ENCODE assay signal across 18 cellular contexts in the genomic region with DNA sequence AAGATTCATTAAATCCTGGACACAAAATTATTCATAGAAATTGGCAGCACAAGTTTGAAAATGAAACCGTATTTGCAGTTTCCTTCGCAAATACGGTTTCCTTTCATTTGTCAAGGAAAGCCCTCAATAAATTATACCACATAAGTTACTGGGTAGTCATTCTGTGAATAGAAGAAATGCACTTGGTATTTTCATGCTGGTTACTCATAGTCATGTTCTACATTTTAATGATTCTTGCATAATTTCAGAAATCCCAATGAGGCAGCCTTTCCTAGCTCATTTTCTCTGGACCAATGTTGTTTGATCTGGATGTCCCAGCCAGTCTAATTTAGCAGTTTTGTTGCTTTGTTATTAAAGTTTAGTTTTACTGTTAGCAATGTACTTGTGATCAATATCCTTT. TPM values are rescaled to one million over a fixed set of nuclear protein-coding genes. Genes with fewer than 3 reads are reported as not detected.
DNase-seq lines count a peak whose midpoint lies in the region; TF ChIP-seq lines count a peak whose summit lies in the region.
"Had no signal": no experiment of that assay in that cellular context is flagged by ENCODE, and none has a peak within 500 bp of the region (broad histone marks: within the 10 kb centered on the region; RNA-seq: fewer than 3 reads in every experiment).

No MANE protein-coding gene starts in this region.

- H4K20me1 ChIP-seq in OCI-LY7 (ENCODE audit: insufficient read depth, low read length): no peaks in the 10 kb centered on the region

- no peaks in the 10 kb centered on the region for H3K27me3 ChIP-seq in Caco-2 (replicated peaks; ENCODE audit: control insufficient read depth, insufficient read depth, low read length)
- H3K27me3 ChIP-seq: sigmoid colon, stomach had no signal

- H3K4me3 ChIP-seq in AG10803 (ENCODE audit: low read length) (peak overlapping the region; percentile 17; the same call in 1 of the 2 replicates), choroid plexus epithelial cell (ENCODE audit: low read depth, low read length) (no peak overlapping the region), OCI-LY7 (ENCODE audit: low read depth, low read length, poor library complexity, severe bottlenecking) (no peak overlapping the region), Caco-2 (ENCODE audit: low read depth, low read length) (no peak overlapping the region)
- H3K4me3 ChIP-seq: lower lobe of right lung, sigmoid colon, stomach had no signal

- H3K27ac Mint-ChIP-seq in HFFc6 (no peak overlapping the region), Caco-2 (ENCODE audit: unreplicated experiment) (no peak overlapping the region)
- H3K27ac Mint-ChIP-seq: B cell had no signal

- H3K9me3 ChIP-seq in OCI-LY7 (ENCODE audit: low read length): no peaks in the 10 kb centered on the region
- no peaks in the 10 kb centered on the region for H3K9me3 ChIP-seq in Caco-2
- H3K9me3 ChIP-seq: lower lobe of right lung, sigmoid colon, stomach had no signal

- H3K9me3 Mint-ChIP-seq in HFFc6: no peaks in the 10 kb centered on the region
- no peaks in the 10 kb centered on the region for H3K9me3 Mint-ChIP-seq in Caco-2 (ENCODE audit: unreplicated experiment)

- no peak overlapping the region for H3K27ac ChIP-seq in OCI-LY7 (ENCODE audit: low read depth, low read length, poor library complexity, severe bottlenecking)
- H3K27ac ChIP-seq: lower lobe of right lung, sigmoid colon, stomach had no signal

- CTCF ChIA-PET in OCI-LY7 (lab: Charles Lee; ENCODE audit: unreplicated experiment) (no interaction called here), Caco-2 (lab: Charles Lee) (interaction anchor here (0.6 kb wide), 1 partner anchor 97 kb away, joined by 3 read pairs; no protein-coding TSS in a partner anchor)

- intact Hi-C loops in OCI-LY7 (cut with micrococcal nuclease; ENCODE audit: unreplicated experiment): no loop called here
- intact Hi-C loops in Caco-2 (cut with micrococcal nuclease; ENCODE audit: unreplicated experiment): no loop called here

- H3K4me1 Mint-ChIP-seq in HFFc6 (ENCODE audit: low read depth) (peaks cover 10% of the 10 kb centered on the region; the same call in 1 of the 2 replicates), Caco-2 (ENCODE audit: low read depth, unreplicated experiment) (no peaks in the 10 kb centered on the region)
- H3K4me1 Mint-ChIP-seq: B cell had no signal

- H3K79me2 ChIP-seq in OCI-LY7 (ENCODE audit: insufficient read depth, low read depth, low read length): no peaks in the 10 kb centered on the region

- POLR2A ChIA-PET in OCI-LY7 (lab: Charles Lee): no interaction called here
- POLR2A ChIA-PET in Caco-2 (lab: Charles Lee): no interaction called here

- no peak overlapping the region for H3K4me3 Mint-ChIP-seq in HFFc6
- H3K4me3 Mint-ChIP-seq in Caco-2 (ENCODE audit: unreplicated experiment): no peak overlapping the region
- H3K4me3 Mint-ChIP-seq: B cell had no signal

- H3K27me3 Mint-ChIP-seq in HFFc6 (ENCODE audit: insufficient read depth) (peaks cover 7% of the 10 kb centered on the region; the same call in 1 of the 2 replicates), Caco-2 (ENCODE audit: insufficient read depth, unreplicated experiment) (peaks cover 12% of the 10 kb centered on the region)

- H3K4me2 ChIP-seq in OCI-LY7 (ENCODE audit: low read length): no peak overlapping the region

- H3K36me3 ChIP-seq in OCI-LY7 (ENCODE audit: insufficient read depth, low read length): no peaks in the 10 kb centered on the region
- no peaks in the 10 kb centered on the region for H3K36me3 ChIP-seq in Caco-2 (ENCODE audit: control insufficient read depth, insufficient read depth, low read length)
- H3K36me3 ChIP-seq: lower lobe of right lung, sigmoid colon, stomach had no signal

- H3K9me2 ChIP-seq in OCI-LY7 (ENCODE audit: insufficient read depth, low read length): no peaks in the 10 kb centered on the region

- DNase-seq in AG10803 (ENCODE audit: low read depth): peak; percentile 74
- DNase-seq in HFFc6: peak; percentile 6
- peak; percentile 25 for DNase-seq in choroid plexus epithelial cell (ENCODE audit: low read depth)
- DNase-seq in kidney tubule cell (ENCODE audit: low spot score): peak; percentile 11
- DNase-seq in OCI-LY7 (ENCODE audit: low spot score): no peak
- no peak for DNase-seq in NCI-H187 (lab: John Stamatoyannopoulos, UW)
- no peak for DNase-seq in Caco-2
- DNase-seq in OCI-M1 (lab: John Stamatoyannopoulos, UW): no peak
- DNase-seq: activated CD4-positive, alpha-beta T cell treated with anti-CD3 and anti-CD28 coated beads for 4 hours; activated effector memory CD4-positive, alpha-beta T cell treated with anti-CD3 and anti-CD28 coated beads, Interleukin-2, amount 50 U/mL, for 16 hours; anterior cingulate cortex; lower lobe of right lung; NCI-H146; NCI-H82; sigmoid colon; stimulated activated CD4-positive, alpha-beta T cell treated with anti-CD3 and anti-CD28 coated beads, Interleukin-2, amount 100 ng/mL, for 24 hours; stomach had no signal

- TF ChIP-seq CTCF in AG10803 (conservative IDR thresholded peaks at IDR 0.05; ENCODE audit: low read length) (no peak), HFFc6 (IDR thresholded peaks at IDR 0.05) (no peak), choroid plexus epithelial cell (conservative IDR thresholded peaks at IDR 0.05; ENCODE audit: low read depth, low read length) (no peak), OCI-LY7 (conservative IDR thresholded peaks at IDR 0.05; ENCODE audit: low read length) (no peak), Caco-2 (IDR thresholded peaks at IDR 0.05; ENCODE audit: insufficient read depth in 1 of 2, low read depth in 1 of 2, low read length in 1 of 2, severe bottlenecking in 1 of 2, unreplicated experiment in 1 of 2) (no peak)

- no peak overlapping the region for H2AFZ ChIP-seq in OCI-LY7 (ENCODE audit: low read length)

- BruUV-seq in OCI-LY7 (replicated peaks; lab: Mats Ljungman, UMichigan) (no TSS peak), Caco-2 (replicated peaks; lab: Mats Ljungman, UMichigan) (no TSS peak)

- H3K36me3 Mint-ChIP-seq in HFFc6 (ENCODE audit: low read depth) (no peaks in the 10 kb centered on the region), Caco-2 (ENCODE audit: insufficient read depth, unreplicated experiment) (no peaks in the 10 kb centered on the region)

- H3K4me1 ChIP-seq in OCI-LY7 (ENCODE audit: insufficient read depth, low read length, poor library complexity, severe bottlenecking) (no peaks in the 10 kb centered on the region), Caco-2 (no peaks in the 10 kb centered on the region)
- H3K4me1 ChIP-seq: lower lobe of right lung, sigmoid colon, stomach had no signal

RNA-seq across cellular contexts. Expression of a gene that starts 43.2 kb away (rescaled TPM):
- under 1 TPM; 0.35 to 0.62 (median 0.52) TPM for total RNA-seq in HFFc6 (2021; fragmentation: NEBNext Ultra II Directional; extraction: Animal tissue kit (Norgen Biotek cat#: 25700))
- 2.0 and 2.4 TPM in 2 replicates for total RNA-seq in OCI-LY7 (2014; rRNA removed; shearing (Covaris generic))
- total RNA-seq in OCI-LY7 (2022) (1.3 and 1.8 TPM in 2 replicates), Caco-2 (2022) (0.34 and 0.49 TPM in 2 replicates)

Comparison
In these comparisons a context has a peak if more than half of its experiments do, and no peak if none do; other contexts are left out.
1. DNase-seq: peak in AG10803 (single experiment), HFFc6 (single experiment), choroid plexus epithelial cell (single experiment) and kidney tubule cell (single experiment); none in OCI-LY7 (single experiment), NCI-H187 (0 of 2), Caco-2 (0 of 2) and OCI-M1 (single experiment).